Comparison of ENCODE assay signal across 8 cellular contexts in genomic region chr11:44564653-44565007, GRCh38. TPM values are rescaled to one million over a fixed set of nuclear protein-coding genes. Genes with fewer than 3 reads are reported as not detected.
DNase-seq lines count a peak whose midpoint lies in the region; ATAC-seq and TF ChIP-seq lines count a peak whose summit lies in the region.

No MANE protein-coding gene starts in this region.

- DNase-seq in EH (ENCODE audit: low read depth) (peak; percentile 86), M059J (ENCODE audit: low read depth) (peak; percentile 91), UCSD-AML1 (lab: John Stamatoyannopoulos, UW; ENCODE audit: unreplicated experiment) (peak; percentile 71), fibroblast of villous mesenchyme (ENCODE audit: low read depth) (peak; percentile 83), non-pigmented ciliary epithelial cell (ENCODE audit: low read depth) (peak; percentile 41)
- DNase-seq in NK-92 treated with Interleukin-12 subunit alpha and Interleukin-12 subunit beta, amount 100 ng/mL, for 24 hours (lab: John Stamatoyannopoulos, UW), result no peak

- ATAC-seq in GM21423 (IDR thresholded peaks at IDR 0.05; ENCODE audit: unreplicated experiment) (no peak), GM21619 (IDR thresholded peaks at IDR 0.05; ENCODE audit: unreplicated experiment) (no peak)

- H3K4me3 ChIP-seq in fibroblast of villous mesenchyme (ENCODE audit: low read depth, low read length), result peak overlapping the region; percentile 45

- no peak for TF ChIP-seq CTCF in fibroblast of villous mesenchyme (IDR thresholded peaks at IDR 0.05; ENCODE audit: insufficient read depth, low read depth, low read length)

RNA-seq across cellular contexts. Expression of gene CD82, which starts 0.8 kb away (rescaled TPM):
- total RNA-seq in M059J (2014; rRNA removed; shearing (Covaris generic)), result 41.6 and 50.0 TPM in 2 replicates
- 28.3 and 38.4 TPM in 2 replicates for total RNA-seq in fibroblast of villous mesenchyme
